ENCODE assay signal across 8 cellular contexts in genomic region chr16:58843675-58844074, GRCh38.
DNase-seq lines count a peak whose midpoint lies in the region; ATAC-seq and TF ChIP-seq lines count a peak whose summit lies in the region.

No MANE protein-coding gene starts in this region.

- POLR2A ChIA-PET in HEK293 (lab: Yijun Ruan, JAX) (no interaction called here), Panc1 (lab: Charles Lee) (no interaction called here)

- CTCF ChIA-PET in HEK293 (lab: Yijun Ruan, JAX), result interaction anchor here (0.6 to 1.3 kb wide), 9 partner anchors 9 to 1506 kb away, joined by 3 to 5 read pairs (median 4); no protein-coding TSS in a partner anchor
- CTCF ChIA-PET in Panc1 (lab: Charles Lee), result interaction anchor here (0.7 kb wide), 2 partner anchors 35 to 1064 kb away, joined by 4 to 6 read pairs; no protein-coding TSS in a partner anchor

- intact Hi-C loops in Panc1 (cut with micrococcal nuclease; ENCODE audit: unreplicated experiment) (no loop called here), ascending aorta (cut with DNase I) (no loop called here)

- in situ Hi-C loops in Panc1 (cut with HindIII; ENCODE audit: low pct_unique_long_range_greater_than_20kb, low sequenced_read_pairs), result no loop called here

- H3K4me3 ChIP-seq in HEK293 (ENCODE audit: low read depth, low read length) (no peak overlapping the region), Panc1 (ENCODE audit: low read depth in 2 of 2, low read length in 2 of 2) (no peak overlapping the region), ascending aorta (no peak overlapping the region)

- H3K4me1 ChIP-seq in HEK293 (ENCODE audit: control insufficient read depth, insufficient read depth, low read length) (no peaks in the 10 kb centered on the region), Panc1 (ENCODE audit: control insufficient read depth, insufficient read depth, low read length) (no peaks in the 10 kb centered on the region), ascending aorta (no peaks in the 10 kb centered on the region)

- H3K27ac ChIP-seq in HEK293 (ENCODE audit: extremely low read depth, low read depth, low read length) (no peak overlapping the region), Panc1 (ENCODE audit: low read length) (no peak overlapping the region), ascending aorta (no peak overlapping the region)

- H3K27me3 ChIP-seq in Panc1 (ENCODE audit: control insufficient read depth, insufficient read depth, low read length) (no peaks in the 10 kb centered on the region), ascending aorta (no peaks in the 10 kb centered on the region)

- H3K36me3 ChIP-seq in HEK293 (ENCODE audit: control insufficient read depth in 2 of 2, insufficient read depth in 1 of 2, low read length in 2 of 2) (no peaks in the 10 kb centered on the region), Panc1 (ENCODE audit: control insufficient read depth, insufficient read depth, low read length) (no peaks in the 10 kb centered on the region), ascending aorta (no peaks in the 10 kb centered on the region)

- no peaks in the 10 kb centered on the region for H3K9me3 ChIP-seq in HEK293 (ENCODE audit: control insufficient read depth, insufficient read depth, low read depth, low read length)
- no peaks in the 10 kb centered on the region for H3K9me3 ChIP-seq in Panc1 (ENCODE audit: control insufficient read depth, insufficient read depth, low read depth, low read length)
- H3K9me3 ChIP-seq in ascending aorta, result no peaks in the 10 kb centered on the region

- BruUV-seq in Panc1 (replicated peaks; lab: Mats Ljungman, UMichigan), result no TSS peak

- DNase-seq in DMS 273 (lab: John Stamatoyannopoulos, UW; ENCODE audit: unreplicated experiment) (peak; percentile 53), Panc1 (ENCODE audit: low read depth, low spot score) (peak; percentile 4), inferior parietal cortex (ENCODE audit: extremely low spot score) (peak; percentile 38), ascending aorta (ENCODE audit: low spot score in 2 of 2) (no peak), cerebellum (ENCODE audit: low spot score) (no peak)
- no peak for DNase-seq in stimulated activated CD4-positive, alpha-beta T cell treated with anti-CD3 and anti-CD28 coated beads, Interleukin-2, amount 100 ng/mL, for 48 hours

- ATAC-seq in Panc1 (no peak), HG02588 (IDR thresholded peaks at IDR 0.05; ENCODE audit: unreplicated experiment) (no peak)

- TF ChIP-seq CTCF in HEK293 (tag by site-specific recombination; IDR thresholded peaks at IDR 0.05) (0 out of 2 replicates have a peak, but pooled peaks have one; percentile 11), Panc1 (IDR thresholded peaks at IDR 0.05) (peak; percentile 22; the same call in 1 of the 2 replicates), ascending aorta (IDR thresholded peaks at IDR 0.05) (no peak)

TF ChIP-seq in HEK293, 187 proteins besides CTCF, POLR2A, EP300 and RAD21 (continues in another document):
- no peak for TF ChIP-seq ZNF518A (tag by site-specific recombination; conservative IDR thresholded peaks at IDR 0.05; ENCODE audit: low read depth)
- no peak for TF ChIP-seq ZBTB20 (tag by site-specific recombination; IDR thresholded peaks at IDR 0.05)
- no peak for TF ChIP-seq KLF8 (tag by site-specific recombination; IDR thresholded peaks at IDR 0.05)
- TF ChIP-seq WT1 (tag by site-specific recombination; IDR thresholded peaks at IDR 0.05), result no peak
- TF ChIP-seq ZNF169 (tag by site-specific recombination; IDR thresholded peaks at IDR 0.05), result no peak
- no peak for TF ChIP-seq PRDM2 (tag by site-specific recombination; IDR thresholded peaks at IDR 0.05; ENCODE audit: borderline replicate concordance)
- no peak for TF ChIP-seq GLI4 (tag by site-specific recombination; IDR thresholded peaks at IDR 0.05)
- no peak for TF ChIP-seq YY2 (tag by site-specific recombination; IDR thresholded peaks at IDR 0.05)
- TF ChIP-seq ZNF132 (tag by site-specific recombination; IDR thresholded peaks at IDR 0.05; ENCODE audit: borderline replicate concordance), result no peak
- TF ChIP-seq SP2 (tag by site-specific recombination; IDR thresholded peaks at IDR 0.05), result no peak
- no peak for TF ChIP-seq ZSCAN30 (tag by site-specific recombination; IDR thresholded peaks at IDR 0.05)
- peak; percentile 34 for TF ChIP-seq ZNF654 (tag by site-specific recombination; IDR thresholded peaks at IDR 0.05; ENCODE audit: low read depth)
- peak; percentile 64 for TF ChIP-seq ZSCAN4 (tag by site-specific recombination; IDR thresholded peaks at IDR 0.05)

Comparison
In these comparisons a context has a peak if more than half of its experiments do, and no peak if none do; other contexts are left out.
1. DNase-seq: peak in DMS 273 (single experiment), Panc1 (single experiment) and inferior parietal cortex (single experiment); none in ascending aorta (0 of 2), cerebellum (single experiment) and stimulated activated CD4-positive, alpha-beta T cell treated with anti-CD3 and anti-CD28 coated beads, Interleukin-2, amount 100 ng/mL, for 48 hours (0 of 2).
2. CTCF ChIP-seq: peak in HEK293 (single experiment) and Panc1 (single experiment); none in ascending aorta (0 of 3).